8 cellular contexts compared by ENCODE assay signal in the genomic region with DNA sequence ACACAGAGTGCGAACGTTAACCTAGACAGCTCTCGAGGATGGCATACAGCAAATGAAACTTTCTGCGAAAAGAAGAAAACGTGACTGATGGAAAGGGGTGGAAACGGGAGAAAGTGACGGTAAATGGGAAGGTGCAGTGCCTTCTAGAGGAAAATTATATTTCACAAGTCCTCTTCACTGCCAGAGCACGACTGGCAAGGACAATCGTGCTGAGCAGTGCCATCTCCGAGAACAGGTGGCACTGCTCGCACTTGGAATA. TPM values are rescaled to one million over a fixed set of nuclear protein-coding genes. Genes with fewer than 3 reads are reported as not detected.
DNase-seq lines count a peak whose midpoint lies in the region; ATAC-seq, FAIRE-seq and TF ChIP-seq lines count a peak whose summit lies in the region.

No MANE protein-coding gene starts in this region.

- H3K27ac ChIP-seq in ascending aorta (peak overlapping the region; percentile 91 to 93), kidney (ENCODE audit: low read depth in 2 of 2, low read length in 2 of 2) (peak overlapping the region; percentile 91 to 97), thoracic aorta (peak overlapping the region; percentile 82 to 92)

- ATAC-seq in thoracic aorta (ENCODE audit: insufficient number of reproducible peaks, low FRiP score, low read depth) (no peak), HG03108 (IDR thresholded peaks at IDR 0.05; ENCODE audit: unreplicated experiment) (no peak)

- TF ChIP-seq CTCF in ascending aorta (IDR thresholded peaks at IDR 0.05) = peak in 1 of 3 experiments; percentile 19
- TF ChIP-seq CTCF in kidney (IDR thresholded peaks at IDR 0.05; ENCODE audit: borderline replicate concordance, extremely low read depth, insufficient read depth) = no peak
- TF ChIP-seq CTCF in thoracic aorta (IDR thresholded peaks at IDR 0.05) = no peak

- no peak for FAIRE-seq in kidney (lab: Jason Lieb, UNC)

- H3K4me1 ChIP-seq in ascending aorta (peaks cover 3 to 14% of the 10 kb centered on the region in 2 donors), kidney (ENCODE audit: control insufficient read depth in 1 of 2, insufficient read depth in 1 of 2, low read depth in 1 of 2, low read length in 2 of 2) (peaks cover 0 to 15% of the 10 kb centered on the region in 2 donors), thoracic aorta (ENCODE audit: control insufficient read depth in 1 of 2, low read depth in 2 of 2) (peaks cover 16 to 26% of the 10 kb centered on the region in 2 donors)

- H3K36me3 ChIP-seq in ascending aorta = peaks cover 0 to 5% of the 10 kb centered on the region in 2 donors
- H3K36me3 ChIP-seq in kidney (ENCODE audit: control insufficient read depth in 1 of 2, insufficient read depth in 2 of 2, low read length in 2 of 2) = peaks cover 0 to 4% of the 10 kb centered on the region in 2 donors
- peaks cover 3% of the 10 kb centered on the region for H3K36me3 ChIP-seq in thoracic aorta

- H3K9ac ChIP-seq in kidney (ENCODE audit: low read length in 2 of 2) = peak overlapping the region; percentile 79 to 91

- DNase-seq in NCI-H2171 treated with DMSO at 0.1 percent for 48 hours (lab: John Stamatoyannopoulos, UW) = peak; percentile 52
- DNase-seq in NCI-H2171 (lab: John Stamatoyannopoulos, UW) = no peak
- DNase-seq in ascending aorta (ENCODE audit: low spot score in 2 of 2) = no peak
- DNase-seq in kidney = no peak
- DNase-seq in thoracic aorta (ENCODE audit: low spot score) = no peak
- DNase-seq in COR-L47 (lab: John Stamatoyannopoulos, UW) = no peak
- DNase-seq in stimulated activated CD4-positive, alpha-beta T cell treated with anti-CD3 and anti-CD28 coated beads, Interleukin-4, amount 100 ng/mL, for 24 hours = no peak

- H3K9me3 ChIP-seq in ascending aorta = no peaks in the 10 kb centered on the region
- no peaks in the 10 kb centered on the region for H3K9me3 ChIP-seq in kidney (ENCODE audit: control insufficient read depth in 1 of 2, low read length in 2 of 2)
- H3K9me3 ChIP-seq in thoracic aorta = no peaks in the 10 kb centered on the region

- H3K27me3 ChIP-seq in ascending aorta (no peaks in the 10 kb centered on the region), thoracic aorta (replicated peaks; ENCODE audit: insufficient read depth) (no peaks in the 10 kb centered on the region)

- intact Hi-C loops in ascending aorta (cut with DNase I) (loop anchor here (10.0 kb wide), 2 partner anchors 479 to 699 kb away; partner anchors contain the start of genes HIBCH and NEMP2), kidney (cut with DNase I) (no loop called here)

- H3K4me3 ChIP-seq in ascending aorta (peak overlapping the region; percentile 84 to 93), kidney (ENCODE audit: low read length in 2 of 2) (peak overlapping the region; percentile 85 to 100), thoracic aorta (peak overlapping the region; percentile 92)

RNA-seq across cellular contexts. Expression of gene STAT1, which starts 0.4 kb away (rescaled TPM):
- 13.0 TPM for total RNA-seq in ascending aorta
- total RNA-seq in kidney = 121 TPM
- polyA plus RNA-seq in kidney (ENCODE audit: insufficient read depth, low read depth, low replicate concordance) = 37.5 TPM
- total RNA-seq in thoracic aorta = 10 to 100 TPM; 67.4 to 82.6 TPM
